ENCODE assay signal across 19 cellular contexts in genomic region chr20:38024496-38024895, GRCh38.
"Had no signal": no experiment of that assay in that cellular context is flagged by ENCODE, and none has a peak within 500 bp of the region (broad histone marks: within the 10 kb centered on the region; RNA-seq: fewer than 3 reads in every experiment).

No MANE protein-coding gene starts in this region.

- H3K36me3 ChIP-seq: breast epithelium, lower lobe of right lung, suprapubic skin had no signal

- H3K27me3 Mint-ChIP-seq: activated T-helper 17 cell treated with anti-CD3 and anti-CD28 coated beads, Interleukin-2, amount 50 U/mL, for 72 hours; effector memory CD8-positive, alpha-beta T cell; type B pancreatic cell had no signal

- H3K27me3 ChIP-seq: breast epithelium, suprapubic skin had no signal

- H3K4me3 Mint-ChIP-seq: activated T-helper 17 cell treated with anti-CD3 and anti-CD28 coated beads, Interleukin-2, amount 50 U/mL, for 72 hours; effector memory CD8-positive, alpha-beta T cell; mesothelial cell of epicardium; neural crest cell; type B pancreatic cell had no signal

- ATAC-seq: activated CD4-positive, CD25-positive, alpha-beta regulatory T cell treated with anti-CD3 and anti-CD28 coated beads, Interleukin-2, amount 50 U/mL, for 24 hours; activated T-helper 17 cell treated with anti-CD3 and anti-CD28 coated beads, Interleukin-2, amount 50 U/mL, for 72 hours; effector memory CD8-positive, alpha-beta T cell; left colon; lower lobe of right lung; stimulated activated naive CD8-positive, alpha-beta T cell treated with anti-CD3 and anti-CD28 coated beads, Interleukin-15, Interleukin-2, amounts not matched to agents 100 U/mL and 50 U/mL, for 24 hours had no signal

- DNase-seq: activated naive CD4-positive, alpha-beta T cell treated with Interleukin-2 at 50 U/mL for 16 hours; activated T-cell treated with anti-CD3 and anti-CD28 coated beads for 4 hours; anterior cingulate cortex; cerebellar nuclear complex; effector memory CD8-positive, alpha-beta T cell; head of caudate nucleus; left colon; lower lobe of right lung; retina; small intestine; stimulated activated naive CD8-positive, alpha-beta T cell treated with anti-CD3 and anti-CD28 coated beads, Interleukin-15, Interleukin-2, amounts not matched to agents 100 U/mL and 50 U/mL, for 24 hours; T-helper 9 cell had no signal

- H3K9me3 ChIP-seq: breast epithelium, lower lobe of right lung, suprapubic skin had no signal

- H3K4me3 ChIP-seq: breast epithelium, lower lobe of right lung, suprapubic skin had no signal

- H3K4me1 Mint-ChIP-seq: mesothelial cell of epicardium had no signal

- H3K9me3 Mint-ChIP-seq: activated T-helper 17 cell treated with anti-CD3 and anti-CD28 coated beads, Interleukin-2, amount 50 U/mL, for 72 hours; effector memory CD8-positive, alpha-beta T cell had no signal

- H3K27ac Mint-ChIP-seq: activated T-helper 17 cell treated with anti-CD3 and anti-CD28 coated beads, Interleukin-2, amount 50 U/mL, for 72 hours; effector memory CD8-positive, alpha-beta T cell; mesothelial cell of epicardium; type B pancreatic cell had no signal

- H3K4me1 ChIP-seq: breast epithelium, suprapubic skin had no signal

- H3K27ac ChIP-seq: breast epithelium, lower lobe of right lung, suprapubic skin had no signal
